8 cellular contexts compared by ENCODE assay signal in the genomic region with DNA sequence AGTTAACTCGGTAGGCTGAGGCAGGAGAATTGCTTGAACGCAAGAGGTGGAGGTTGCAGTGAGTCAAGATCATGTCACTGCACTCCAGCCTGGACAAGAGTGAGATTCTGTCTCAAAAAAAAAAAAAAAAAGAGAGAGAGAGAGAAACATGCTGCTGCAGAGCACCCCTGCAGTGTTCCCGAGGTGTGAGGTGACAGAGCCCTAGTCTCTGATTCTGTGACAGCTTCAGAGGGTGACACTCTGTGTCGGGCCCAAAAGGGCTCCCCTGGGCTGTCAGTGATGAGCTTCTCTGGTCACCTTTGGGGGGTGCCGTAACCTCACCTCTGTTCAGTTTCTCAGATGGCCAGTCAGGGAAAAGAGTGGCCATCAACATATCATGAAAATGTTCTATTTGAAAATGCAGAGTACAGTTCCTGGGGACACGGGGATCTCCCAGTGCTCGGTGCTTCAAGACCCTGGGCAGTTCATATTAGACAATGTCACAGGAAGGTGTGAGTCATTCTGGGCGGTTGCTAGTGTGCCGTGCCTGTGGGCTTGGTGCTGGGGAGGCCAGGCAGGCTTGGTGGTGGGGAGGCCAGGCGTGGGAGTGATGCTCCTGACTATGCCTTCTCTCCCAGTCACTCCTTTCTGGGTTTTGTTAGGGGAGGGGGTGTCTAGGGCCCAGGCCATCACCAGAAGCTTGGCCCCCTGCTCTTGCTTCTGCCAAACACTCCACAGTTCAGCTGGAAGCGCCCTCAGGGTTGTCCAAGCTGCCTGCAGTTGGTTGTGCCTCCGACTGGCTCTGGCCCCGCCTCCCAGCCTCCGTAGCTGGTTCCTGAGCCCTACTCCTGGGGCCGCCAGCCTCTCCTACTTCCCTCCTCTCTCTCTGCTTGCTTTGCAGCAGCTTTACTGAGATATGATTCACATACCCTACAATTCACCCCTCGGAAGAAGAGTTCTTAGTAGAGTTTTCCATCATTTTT. TPM values are rescaled to one million over a fixed set of nuclear protein-coding genes. Genes with fewer than 3 reads are reported as not detected.
A peak's percentile ranks its signal among the peaks of the same experiment; 100 is the strongest.
DNase-seq lines count a peak whose midpoint lies in the region; ATAC-seq and TF ChIP-seq lines count a peak whose summit lies in the region.

No MANE protein-coding gene starts in this region.

- H3K36me3 ChIP-seq in MG63 = no peaks in the 10 kb centered on the region

- peak; percentile 83 for DNase-seq in EH (ENCODE audit: low read depth)
- peak; percentile 54 for DNase-seq in MG63
- peak; percentile 81 for DNase-seq in activated CD8-positive, alpha-beta T cell treated with anti-CD3 and anti-CD28 coated beads for 36 hours
- DNase-seq in fibroblast of villous mesenchyme (ENCODE audit: low read depth) = peak; percentile 23
- DNase-seq in stimulated activated CD4-positive, alpha-beta T cell treated with anti-CD3 and anti-CD28 coated beads, Interleukin-1b, Interleukin-23, amount 100 ng/mL, for 24 hours (ENCODE audit: low read depth in 4 of 4, low spot score in 1 of 4) = peak in 3 of 4 experiments; percentile 13 to 66 (median 43)
- no peak for DNase-seq in Ammon's horn (ENCODE audit: low spot score)
- no peak for DNase-seq in DMS 273 treated with DMSO at 0.1 percent for 48 hours (lab: John Stamatoyannopoulos, UW)
- DNase-seq in middle frontal gyrus (ENCODE audit: extremely low spot score, low spot score) = no peak

- H3K4me3 ChIP-seq in MG63 (no peak overlapping the region), fibroblast of villous mesenchyme (ENCODE audit: low read depth, low read length) (no peak overlapping the region)

- peak overlapping the region; percentile 47 for H3K27ac Mint-ChIP-seq in activated CD8-positive, alpha-beta T cell treated with anti-CD3 and anti-CD28 coated beads for 36 hours

- intact Hi-C loops in activated CD8-positive, alpha-beta T cell treated with anti-CD3 and anti-CD28 coated beads for 36 hours (cut with micrococcal nuclease) = no loop called here

- no peaks in the 10 kb centered on the region for H3K36me3 Mint-ChIP-seq in activated CD8-positive, alpha-beta T cell treated with anti-CD3 and anti-CD28 coated beads for 36 hours (ENCODE audit: low read depth)

- H3K4me3 Mint-ChIP-seq in activated CD8-positive, alpha-beta T cell treated with anti-CD3 and anti-CD28 coated beads for 36 hours = no peak overlapping the region

- POLR2A ChIA-PET in activated CD8-positive, alpha-beta T cell treated with anti-CD3 and anti-CD28 coated beads for 36 hours (lab: Charles Lee) = interaction anchor here (0.5 to 1.0 kb wide), 4 partner anchors 29 to 316 kb away, joined by 3 to 4 read pairs (median 3); no protein-coding TSS in a partner anchor

- CTCF ChIA-PET in activated CD8-positive, alpha-beta T cell treated with anti-CD3 and anti-CD28 coated beads for 36 hours (lab: Charles Lee) = interaction anchor here (1.0 to 1.9 kb wide), 2 partner anchors 54 to 99 kb away, joined by 3 to 5 read pairs; no protein-coding TSS in a partner anchor

- H3K9me3 ChIP-seq in MG63 = no peaks in the 10 kb centered on the region

- ATAC-seq in activated CD8-positive, alpha-beta T cell treated with anti-CD3 and anti-CD28 coated beads for 36 hours = peak; percentile 91

- H3K4me1 Mint-ChIP-seq in activated CD8-positive, alpha-beta T cell treated with anti-CD3 and anti-CD28 coated beads for 36 hours (ENCODE audit: low read depth) = peaks cover 41% of the 10 kb centered on the region

- TF ChIP-seq CTCF in activated CD8-positive, alpha-beta T cell treated with anti-CD3 and anti-CD28 coated beads for 36 hours (IDR thresholded peaks at IDR 0.05) = no peak
- TF ChIP-seq CTCF in fibroblast of villous mesenchyme (IDR thresholded peaks at IDR 0.05; ENCODE audit: insufficient read depth, low read depth, low read length) = no peak

- no peaks in the 10 kb centered on the region for H3K9me3 Mint-ChIP-seq in activated CD8-positive, alpha-beta T cell treated with anti-CD3 and anti-CD28 coated beads for 36 hours

- no peaks in the 10 kb centered on the region for H3K27me3 Mint-ChIP-seq in activated CD8-positive, alpha-beta T cell treated with anti-CD3 and anti-CD28 coated beads for 36 hours

- H3K27me3 ChIP-seq in MG63 = no peaks in the 10 kb centered on the region

RNA-seq across cellular contexts. Expression of gene CLDN5, which starts 52.5 kb away (rescaled TPM):
- total RNA-seq in MG63 (2014; rRNA removed; shearing (Covaris generic); ENCODE audit: low replicate concordance) = not detected in 2 replicates
- not detected for total RNA-seq in activated CD8-positive, alpha-beta T cell treated with anti-CD3 and anti-CD28 coated beads for 36 hours
- total RNA-seq in fibroblast of villous mesenchyme = not detected in 2 replicates

Comparison
In these comparisons a context has a peak if more than half of its experiments do, and no peak if none do; other contexts are left out.
1. DNase-seq: peak in EH (single experiment), MG63 (single experiment), activated CD8-positive, alpha-beta T cell treated with anti-CD3 and anti-CD28 coated beads for 36 hours (single experiment), fibroblast of villous mesenchyme (single experiment) and stimulated activated CD4-positive, alpha-beta T cell treated with anti-CD3 and anti-CD28 coated beads, Interleukin-1b, Interleukin-23, amount 100 ng/mL, for 24 hours (3 of 4); none in Ammon's horn (single experiment), DMS 273 treated with DMSO at 0.1 percent for 48 hours (single experiment) and middle frontal gyrus (single experiment).